In the genomic region with DNA sequence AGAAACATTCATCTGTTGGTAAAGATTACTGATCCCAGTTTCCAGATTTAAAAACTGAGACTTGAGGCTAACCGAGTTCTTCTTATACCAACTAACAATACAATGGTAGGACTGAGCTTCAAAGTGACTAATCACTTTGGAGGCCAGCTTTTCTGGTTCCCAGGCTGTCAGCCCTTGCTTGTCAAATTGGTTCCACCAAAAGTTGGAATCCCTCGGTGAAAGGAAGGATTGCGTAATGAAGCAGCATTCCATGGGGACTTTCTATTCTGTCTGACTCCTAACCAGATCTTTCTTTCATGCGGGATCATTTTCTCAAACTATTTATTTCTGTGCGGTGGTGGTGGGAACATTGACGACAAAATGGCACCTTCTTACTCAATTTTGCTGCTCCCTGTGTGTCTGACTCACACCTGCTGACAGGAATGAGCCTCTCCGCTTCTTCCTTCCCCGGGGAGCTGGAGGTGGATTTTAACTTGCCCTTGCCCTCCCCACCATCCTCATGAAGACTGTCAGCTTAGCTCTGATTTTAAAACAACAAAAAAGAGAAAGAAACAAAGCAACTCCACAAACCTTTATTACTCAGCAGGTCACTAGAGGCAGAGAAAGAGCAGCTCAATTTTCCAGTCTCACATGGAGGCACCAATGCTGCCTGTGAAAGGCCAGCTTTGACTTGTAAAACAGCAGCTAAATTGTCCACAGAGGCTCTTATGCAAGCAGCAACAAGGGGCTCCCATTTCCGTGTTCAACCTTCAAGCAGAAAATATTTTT, we compare ENCODE assay signal across 9 cellular contexts. TPM values are rescaled to one million over a fixed set of nuclear protein-coding genes. Genes with fewer than 3 reads are reported as not detected.
DNase-seq lines count a peak whose midpoint lies in the region; ATAC-seq and TF ChIP-seq lines count a peak whose summit lies in the region.
"Had no signal": no experiment of that assay in that cellular context is flagged by ENCODE, and none has a peak within 500 bp of the region (broad histone marks: within the 10 kb centered on the region; RNA-seq: fewer than 3 reads in every experiment).

No MANE protein-coding gene starts in this region.

- no peak overlapping the region for H3K27ac Mint-ChIP-seq in effector memory CD8-positive, alpha-beta T cell

- 26 to 38% methylated on average over 9 of the region's 9 CpGs for WGBS in body of pancreas, 2 donors

- no peak for TF ChIP-seq POLR2A in body of pancreas (IDR thresholded peaks at IDR 0.05)

- H3K27me3 ChIP-seq in HUES48 (ENCODE audit: control insufficient read depth, insufficient read depth, low read length) (no peaks in the 10 kb centered on the region), body of pancreas (no peaks in the 10 kb centered on the region), iPS-18a (ENCODE audit: control insufficient read depth, insufficient read depth, low read length) (no peaks in the 10 kb centered on the region)

- peak overlapping the region; percentile 6; the same call in 1 of the 2 replicates for H3K9ac ChIP-seq in HUES48 (ENCODE audit: low read depth, low read length)
- no peak overlapping the region for H3K9ac ChIP-seq in iPS-18a (ENCODE audit: low read length)
- H3K9ac ChIP-seq: KMS-11 had no signal

- TF ChIP-seq CTCF in body of pancreas (IDR thresholded peaks at IDR 0.05): no peak

- H3K4me1 ChIP-seq in HUES48 (ENCODE audit: control insufficient read depth, insufficient read depth, low read length) (peaks cover 47% of the 10 kb centered on the region), body of pancreas (peaks cover 21% of the 10 kb centered on the region), iPS-18a (ENCODE audit: control insufficient read depth, low read depth, low read length) (peaks cover 43% of the 10 kb centered on the region)

- H3K4me1 Mint-ChIP-seq in effector memory CD8-positive, alpha-beta T cell (ENCODE audit: low read depth in 2 of 2): no peaks in the 10 kb centered on the region

- peak; percentile 77 for ATAC-seq in body of pancreas
- no peak for ATAC-seq in effector memory CD8-positive, alpha-beta T cell (replicated peaks)
- ATAC-seq in GM21367 (IDR thresholded peaks at IDR 0.05; ENCODE audit: unreplicated experiment): no peak

- DNase-seq in body of pancreas (peak; percentile 49 to 70 (median 60)), stromal cell of bone marrow (ENCODE audit: low read depth) (peak; percentile 76), T-helper 1 cell (no peak)
- DNase-seq in stimulated activated CD4-positive, alpha-beta T cell treated with anti-CD3 and anti-CD28 coated beads, Interleukin-1b, Interleukin-23, amount 100 ng/mL, for 48 hours: no peak
- DNase-seq in effector memory CD8-positive, alpha-beta T cell: no peak

- H3K27ac ChIP-seq in HUES48 (ENCODE audit: low read depth, low read length) (peak overlapping the region; percentile 93), body of pancreas (peak overlapping the region in 3 of 4 donors; percentile 26 to 70 (median 65)), iPS-18a (ENCODE audit: low read length) (peak overlapping the region; percentile 4)
- H3K27ac ChIP-seq: KMS-11 had no signal

- H3K36me3 ChIP-seq in HUES48 (ENCODE audit: control insufficient read depth, insufficient read depth, low read length): no peaks in the 10 kb centered on the region
- no peaks in the 10 kb centered on the region for H3K36me3 ChIP-seq in body of pancreas (replicated peaks in 1 of 2; ENCODE audit: insufficient read depth in 1 of 2, low read depth in 2 of 2)
- no peaks in the 10 kb centered on the region for H3K36me3 ChIP-seq in iPS-18a (ENCODE audit: control insufficient read depth, low read depth, low read length)

- no peaks in the 10 kb centered on the region for H3K27me3 Mint-ChIP-seq in effector memory CD8-positive, alpha-beta T cell

- H3K4me3 ChIP-seq in HUES48 (ENCODE audit: low read depth, low read length) (peak overlapping the region; percentile 32), body of pancreas (no peak overlapping the region), iPS-18a (ENCODE audit: low read length) (peak overlapping the region; percentile 23)

- intact Hi-C loops in body of pancreas (cut with DNase I): no loop called here

- no peaks in the 10 kb centered on the region for H3K36me3 Mint-ChIP-seq in effector memory CD8-positive, alpha-beta T cell (ENCODE audit: insufficient read depth)

- H3K4me3 Mint-ChIP-seq in effector memory CD8-positive, alpha-beta T cell: no peak overlapping the region

- H3K9me3 ChIP-seq in HUES48 (ENCODE audit: control insufficient read depth, insufficient read depth, low read length): no peaks in the 10 kb centered on the region
- no peaks in the 10 kb centered on the region for H3K9me3 ChIP-seq in body of pancreas
- H3K9me3 ChIP-seq in iPS-18a (ENCODE audit: control insufficient read depth, low read depth, low read length): no peaks in the 10 kb centered on the region

- peaks cover 7 to 12% of the 10 kb centered on the region in 2 donors for H3K9me3 Mint-ChIP-seq in effector memory CD8-positive, alpha-beta T cell

RNA-seq across cellular contexts. Expression of a gene that starts 32.9 kb away (rescaled TPM):
- 10 to 100 TPM in 1 of 2 donors, 1 to 10 TPM in 1; 9.9 to 20.4 TPM for total RNA-seq in body of pancreas

Comparison
In these comparisons a context has a peak if more than half of its experiments do, and no peak if none do; other contexts are left out.
1. H3K27ac ChIP-seq: peak in every context shown above with its lines; median percentile 93 in HUES48; 65 in body of pancreas; 4 in iPS-18a.
2. H3K4me3 ChIP-seq: peak in HUES48 (single experiment) and iPS-18a (single experiment); none in body of pancreas (0 of 2).
3. DNase-seq: peak in body of pancreas (4 of 4) and stromal cell of bone marrow (single experiment); none in stimulated activated CD4-positive, alpha-beta T cell treated with anti-CD3 and anti-CD28 coated beads, Interleukin-1b, Interleukin-23, amount 100 ng/mL, for 48 hours (single experiment), effector memory CD8-positive, alpha-beta T cell (0 of 3) and T-helper 1 cell (0 of 5).